Comparison of ENCODE assay signal across 1 cellular context in the genomic region with DNA sequence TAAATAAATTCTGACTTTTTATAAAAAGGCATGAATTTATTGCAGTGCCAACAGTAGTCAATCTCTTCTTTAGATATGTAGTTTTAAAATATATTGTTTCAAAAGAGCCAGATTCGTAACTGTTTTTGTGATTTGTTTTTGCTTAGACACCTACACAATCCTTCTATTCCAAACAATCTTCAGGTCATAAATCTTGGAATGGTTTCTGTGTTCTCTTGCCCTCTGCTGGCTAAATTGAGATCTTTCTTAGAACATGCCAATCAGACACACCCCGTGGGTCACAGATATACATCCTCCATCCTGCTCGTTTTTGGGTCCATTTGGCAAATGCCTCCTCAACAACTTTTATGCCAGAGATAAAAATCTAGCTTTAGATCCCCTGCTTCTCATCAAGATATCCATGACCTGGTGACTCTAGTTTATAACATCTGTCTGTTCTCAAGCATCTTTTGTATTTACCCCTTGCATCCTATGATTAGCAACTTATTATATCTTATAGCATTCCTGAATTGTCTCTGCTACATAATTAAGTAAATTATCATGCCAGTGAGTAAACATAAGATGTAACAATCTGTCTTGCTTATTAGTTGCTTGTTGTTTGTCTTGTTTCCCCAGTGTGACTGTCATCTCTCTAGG.
TF ChIP-seq lines count a peak whose summit lies in the region.

No MANE protein-coding gene starts in this region.

TF ChIP-seq in endothelial cell of umbilical vein, 7 proteins besides CTCF, POLR2A, EP300 and RAD21:
- no peak for TF ChIP-seq MYC (IDR thresholded peaks at IDR 0.05; ENCODE audit: low read depth, low read length)
- TF ChIP-seq FOS (IDR thresholded peaks at IDR 0.05; ENCODE audit: borderline replicate concordance, insufficient read depth, low read length) = no peak
- TF ChIP-seq, protein P1, sequence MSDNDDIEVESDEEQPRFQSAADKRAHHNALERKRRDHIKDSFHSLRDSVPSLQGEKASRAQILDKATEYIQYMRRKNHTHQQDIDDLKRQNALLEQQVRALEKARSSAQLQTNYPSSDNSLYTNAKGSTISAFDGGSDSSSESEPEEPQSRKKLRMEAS (IDR thresholded peaks at IDR 0.05; ENCODE audit: insufficient read depth, insufficient read length) = no peak
- no peak for TF ChIP-seq POLR2AphosphoS5 (IDR thresholded peaks at IDR 0.05; ENCODE audit: insufficient read depth, low read depth, low read length)
- no peak for TF ChIP-seq GATA2 (IDR thresholded peaks at IDR 0.05; ENCODE audit: insufficient read depth, insufficient read length, low read depth, low read length)
- TF ChIP-seq EZH2 (IDR thresholded peaks at IDR 0.05; ENCODE audit: borderline replicate concordance, low read depth, low read length, severe bottlenecking) = no peak
- TF ChIP-seq JUN (IDR thresholded peaks at IDR 0.05; ENCODE audit: borderline replicate concordance, insufficient read depth, insufficient read length, low read depth) = no peak
